Comparison of ENCODE assay signal across 1 cellular context in genomic region chr2:109614715-109615636, GRCh38.
TF ChIP-seq lines count a peak whose summit lies in the region.

No MANE protein-coding gene starts in this region.

TF ChIP-seq in neural cell, 6 proteins besides CTCF, POLR2A, EP300 and RAD21 (continued from another document):
- no peak for TF ChIP-seq TAF1 (IDR thresholded peaks at IDR 0.05; ENCODE audit: low read depth)
- no peak for TF ChIP-seq EZH2 (IDR thresholded peaks at IDR 0.05; ENCODE audit: borderline replicate concordance, insufficient read depth, low read length, poor library complexity, severe bottlenecking)
